ENCODE assay signal across 12 cellular contexts in the genomic region with DNA sequence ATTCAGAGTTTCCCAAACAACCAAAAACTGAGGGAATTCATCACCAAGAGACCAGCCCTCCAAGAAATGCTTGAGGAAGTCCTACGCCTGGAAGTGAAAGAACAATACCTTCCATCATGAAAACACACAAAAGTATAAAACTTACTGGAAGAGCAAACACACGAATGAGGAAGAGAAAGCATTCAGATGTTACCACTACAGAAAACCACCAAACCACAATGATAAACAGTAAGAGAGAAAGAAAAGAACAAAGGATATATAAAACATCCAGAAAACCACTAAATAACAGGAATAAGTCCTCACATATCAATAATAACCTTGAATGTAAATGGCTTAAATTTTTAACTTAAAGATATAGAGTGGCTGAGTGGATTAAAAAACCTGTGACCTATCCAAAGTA. TPM values are rescaled to one million over a fixed set of nuclear protein-coding genes. Genes with fewer than 3 reads are reported as not detected.
A peak's percentile ranks its signal among the peaks of the same experiment; 100 is the strongest.
DNase-seq lines count a peak whose midpoint lies in the region; ATAC-seq, FAIRE-seq and TF ChIP-seq lines count a peak whose summit lies in the region.
"Had no signal": no experiment of that assay in that cellular context is flagged by ENCODE, and none has a peak within 500 bp of the region (broad histone marks: within the 10 kb centered on the region; RNA-seq: fewer than 3 reads in every experiment).

No MANE protein-coding gene starts in this region.

- peak; percentile 53 for ATAC-seq in HG02678 (IDR thresholded peaks at IDR 0.05; ENCODE audit: unreplicated experiment)
- ATAC-seq: left cardiac atrium had no signal

- H3K27ac Mint-ChIP-seq in glutamatergic neuron (ENCODE audit: unreplicated experiment) = no peak overlapping the region

- peaks cover 4 to 19% of the 10 kb centered on the region in 2 donors for H3K4me1 ChIP-seq in ascending aorta
- H3K4me1 ChIP-seq: prostate gland had no signal

- H3K27me3 Mint-ChIP-seq in glutamatergic neuron (ENCODE audit: unreplicated experiment) = no peaks in the 10 kb centered on the region

- H3K27ac ChIP-seq in ascending aorta = no peak overlapping the region
- H3K27ac ChIP-seq: prostate gland, vagina had no signal

- H3K36me3 Mint-ChIP-seq in glutamatergic neuron (ENCODE audit: unreplicated experiment) = no peaks in the 10 kb centered on the region

- TF ChIP-seq CTCF in glutamatergic neuron (IDR thresholded peaks at IDR 0.05; ENCODE audit: partially characterized antibody, unreplicated experiment) = no peak
- TF ChIP-seq CTCF in ascending aorta (IDR thresholded peaks at IDR 0.05) = no peak

- H3K4me1 Mint-ChIP-seq in glutamatergic neuron (ENCODE audit: low read depth, unreplicated experiment) = no peaks in the 10 kb centered on the region

- H3K27me3 ChIP-seq in ascending aorta = no peaks in the 10 kb centered on the region
- H3K27me3 ChIP-seq: vagina had no signal

- peaks cover 5% of the 10 kb centered on the region for H3K9me3 Mint-ChIP-seq in glutamatergic neuron (ENCODE audit: unreplicated experiment)

- H3K36me3 ChIP-seq in ascending aorta = no peaks in the 10 kb centered on the region
- H3K36me3 ChIP-seq: prostate gland, vagina had no signal

- DNase-seq in GM18507 (ENCODE audit: extremely low spot score, insufficient read length, low read depth) (no peak), NOMO-1 treated with DMSO at 0.1 percent for 48 hours (lab: John Stamatoyannopoulos, UW; ENCODE audit: unreplicated experiment) (peak; percentile 84), kidney glomerular epithelial cell (lab: John Stamatoyannopoulos, UW) (peak; percentile 33), AG08396 (ENCODE audit: low spot score) (no peak), glutamatergic neuron (no peak), ascending aorta (ENCODE audit: low spot score in 2 of 2) (no peak)
- DNase-seq in activated CD8-positive, alpha-beta memory T cell treated with anti-CD3 and anti-CD28 coated beads for 24 hours = no peak
- DNase-seq: activated effector memory CD4-positive, alpha-beta T cell treated with anti-CD3 and anti-CD28 coated beads, Interleukin-2, amount 50 U/mL, for 16 hours; left cardiac atrium had no signal

- H3K4me3 ChIP-seq in ascending aorta = no peak overlapping the region
- H3K4me3 ChIP-seq: prostate gland, vagina had no signal

- intact Hi-C loops in ascending aorta (cut with DNase I) = loop anchor here (5.0 kb wide), 1 partner anchor 72 kb away; no protein-coding TSS in a partner anchor

- H3K4me3 Mint-ChIP-seq in glutamatergic neuron (ENCODE audit: unreplicated experiment) = no peak overlapping the region

- peaks cover 7 to 10% of the 10 kb centered on the region in 2 donors for H3K9me3 ChIP-seq in ascending aorta
- H3K9me3 ChIP-seq: prostate gland, vagina had no signal

- peak; percentile 33 for FAIRE-seq in GM18507 (lab: Jason Lieb, UNC)

RNA-seq across cellular contexts. Expression of gene BCL10, which starts 58.5 kb away (rescaled TPM):
- total RNA-seq in glutamatergic neuron (ENCODE audit: unreplicated experiment) = 21.9 TPM
- 3.7 TPM for total RNA-seq in ascending aorta

Comparison
In these comparisons a context has a peak if more than half of its experiments do, and no peak if none do; other contexts are left out.
1. DNase-seq: peak in NOMO-1 treated with DMSO at 0.1 percent for 48 hours (single experiment) and kidney glomerular epithelial cell (single experiment); none in GM18507 (single experiment), AG08396 (single experiment), glutamatergic neuron (single experiment), ascending aorta (0 of 2) and activated CD8-positive, alpha-beta memory T cell treated with anti-CD3 and anti-CD28 coated beads for 24 hours (single experiment).